Comparison of ENCODE assay signal across 8 cellular contexts in the genomic region with DNA sequence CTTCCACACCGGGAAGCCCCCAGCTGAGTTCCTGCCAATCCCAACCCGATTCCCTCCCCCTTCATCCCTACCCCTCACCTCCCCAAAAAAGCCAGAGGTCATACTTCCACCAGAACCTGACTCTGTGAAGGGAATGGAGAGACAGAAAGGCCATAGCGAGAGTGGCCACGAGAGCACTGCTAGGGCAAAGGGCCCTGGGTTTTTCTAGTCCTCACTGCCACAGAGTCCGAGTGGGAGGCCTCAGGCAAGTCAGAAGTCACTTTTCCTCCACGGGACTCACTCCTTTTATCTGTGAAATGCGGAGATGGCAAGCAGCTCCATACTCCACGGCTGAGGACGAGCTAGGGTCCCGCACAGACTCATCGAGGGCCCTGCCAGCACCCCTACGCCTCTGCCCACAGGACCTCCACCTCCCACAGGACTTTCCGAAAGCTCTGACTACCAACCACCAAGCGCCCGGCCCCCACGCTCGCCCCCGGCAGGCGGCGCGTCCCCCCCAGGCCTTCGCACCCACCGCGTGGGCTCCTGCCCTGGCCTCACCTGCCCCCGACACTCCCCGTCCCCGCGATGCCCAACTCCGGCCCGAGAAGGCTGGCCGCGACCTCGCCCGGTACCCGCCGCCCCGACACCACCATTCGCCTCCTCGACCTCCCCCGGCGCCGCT. TPM values are rescaled to one million over a fixed set of nuclear protein-coding genes. Genes with fewer than 3 reads are reported as not detected.
DNase-seq lines count a peak whose midpoint lies in the region; ATAC-seq and TF ChIP-seq lines count a peak whose summit lies in the region.

No MANE protein-coding gene starts in this region.

- peak overlapping the region; percentile 61 for H3K4me3 ChIP-seq in BJ (ENCODE audit: low read depth, low read length)
- H3K4me3 ChIP-seq in effector memory CD4-positive, alpha-beta T cell (ENCODE audit: insufficient read depth, low read depth, low read length, poor library complexity, severe bottlenecking) = peak overlapping the region; percentile 63

- peaks cover 4% of the 10 kb centered on the region for H3K4me1 ChIP-seq in effector memory CD4-positive, alpha-beta T cell (ENCODE audit: control insufficient read depth, insufficient read depth, low read length, poor library complexity, severe bottlenecking)

- ATAC-seq in activated CD8-positive, alpha-beta T cell treated with anti-CD3 and anti-CD28 coated beads, Interleukin-2, amount 10 ng/mL, durations not matched to agents 7 days and 5 days = peak; percentile 35

- no peaks in the 10 kb centered on the region for H3K27me3 ChIP-seq in BJ (ENCODE audit: control insufficient read depth, insufficient read depth, low read length)
- H3K27me3 ChIP-seq in effector memory CD4-positive, alpha-beta T cell (replicated peaks; ENCODE audit: control insufficient read depth, insufficient read depth, low read length, poor library complexity, severe bottlenecking) = no peaks in the 10 kb centered on the region

- H3K27ac ChIP-seq in effector memory CD4-positive, alpha-beta T cell (ENCODE audit: insufficient read depth, low read length, poor library complexity, severe bottlenecking) = peak overlapping the region; percentile 66

- no peaks in the 10 kb centered on the region for H3K36me3 ChIP-seq in BJ (ENCODE audit: control insufficient read depth, insufficient read depth, low read length)
- no peaks in the 10 kb centered on the region for H3K36me3 ChIP-seq in effector memory CD4-positive, alpha-beta T cell (ENCODE audit: control insufficient read depth, insufficient read depth, low read length)

- H3K27ac Mint-ChIP-seq in activated CD8-positive, alpha-beta T cell treated with anti-CD3 and anti-CD28 coated beads, Interleukin-2, amount 10 ng/mL, durations not matched to agents 7 days and 5 days = peak overlapping the region; percentile 93
- H3K27ac Mint-ChIP-seq in mesothelial cell of epicardium = peak overlapping the region; percentile 94

- in situ Hi-C loops in KBM-7 (cut with MboI; ENCODE audit: low pct_unique_long_range_greater_than_20kb, low sequenced_read_pairs) = no loop called here

- CTCF ChIA-PET in BJ (lab: Yijun Ruan, JAX) = interaction anchor here (0.9 to 1.4 kb wide), 6 partner anchors 10 to 109 kb away, joined by 3 to 6 read pairs (median 3); no protein-coding TSS in a partner anchor
- CTCF ChIA-PET in activated CD8-positive, alpha-beta T cell treated with anti-CD3 and anti-CD28 coated beads, Interleukin-2, amount 10 ng/mL, durations not matched to agents 7 days and 5 days (lab: Charles Lee) = interaction anchor here (0.9 to 3.7 kb wide), 10 partner anchors 10 to 197 kb away, joined by 3 to 39 read pairs (median 5); no protein-coding TSS in a partner anchor

- H3K9me3 Mint-ChIP-seq in activated CD8-positive, alpha-beta T cell treated with anti-CD3 and anti-CD28 coated beads, Interleukin-2, amount 10 ng/mL, durations not matched to agents 7 days and 5 days (ENCODE audit: insufficient read depth) = no peaks in the 10 kb centered on the region
- H3K9me3 Mint-ChIP-seq in mesothelial cell of epicardium = peaks cover 6% of the 10 kb centered on the region

- TF ChIP-seq CTCF in BJ (IDR thresholded peaks at IDR 0.05; ENCODE audit: insufficient read depth, low read depth, low read length) = peak; percentile 36
- no peak for TF ChIP-seq CTCF in GM20000 (IDR thresholded peaks at IDR 0.05; ENCODE audit: extremely low read depth, missing control alignments)
- TF ChIP-seq CTCF in mesothelial cell of epicardium (IDR thresholded peaks at IDR 0.05; ENCODE audit: unreplicated experiment) = no peak

- H3K4me1 Mint-ChIP-seq in activated CD8-positive, alpha-beta T cell treated with anti-CD3 and anti-CD28 coated beads, Interleukin-2, amount 10 ng/mL, durations not matched to agents 7 days and 5 days (ENCODE audit: low read depth) = peaks cover 46% of the 10 kb centered on the region
- peaks cover 12% of the 10 kb centered on the region for H3K4me1 Mint-ChIP-seq in mesothelial cell of epicardium

- H3K27me3 Mint-ChIP-seq in activated CD8-positive, alpha-beta T cell treated with anti-CD3 and anti-CD28 coated beads, Interleukin-2, amount 10 ng/mL, durations not matched to agents 7 days and 5 days (ENCODE audit: low read depth) = no peaks in the 10 kb centered on the region
- no peaks in the 10 kb centered on the region for H3K27me3 Mint-ChIP-seq in mesothelial cell of epicardium (ENCODE audit: low read depth)

- DNase-seq in BJ (ENCODE audit: low read depth) (no peak), GM20000 (ENCODE audit: low spot score) (peak; percentile 66), KBM-7 (peak; percentile 39), mesothelial cell of epicardium (ENCODE audit: low spot score in 2 of 2, unreplicated experiment in 2 of 2) (peak; percentile 31 to 51), amniotic stem cell (lab: John Stamatoyannopoulos, UW) (no peak)
- DNase-seq in activated CD8-positive, alpha-beta T cell treated with anti-CD3 and anti-CD28 coated beads, Interleukin-2, amount 10 ng/mL, durations not matched to agents 7 days and 5 days = peak; percentile 58
- DNase-seq in effector memory CD4-positive, alpha-beta T cell = peak; percentile 32 to 43 (median 38)
- peak; percentile 44 to 54 for DNase-seq in stimulated activated CD8-positive, alpha-beta memory T cell treated with anti-CD3 and anti-CD28 coated beads, Interleukin-4, amount 100 ng/mL, for 4 hours (ENCODE audit: low read depth in 2 of 2, low spot score in 1 of 2)

- POLR2A ChIA-PET in BJ (lab: Charles Lee) = no interaction called here
- POLR2A ChIA-PET in activated CD8-positive, alpha-beta T cell treated with anti-CD3 and anti-CD28 coated beads, Interleukin-2, amount 10 ng/mL, durations not matched to agents 7 days and 5 days (lab: Charles Lee) = interaction anchor here (0.7 to 1.4 kb wide), 5 partner anchors 9 to 98 kb away, joined by 3 to 4 read pairs (median 4); no protein-coding TSS in a partner anchor

- H3K36me3 Mint-ChIP-seq in activated CD8-positive, alpha-beta T cell treated with anti-CD3 and anti-CD28 coated beads, Interleukin-2, amount 10 ng/mL, durations not matched to agents 7 days and 5 days (ENCODE audit: low read depth) = peaks cover 29% of the 10 kb centered on the region
- peaks cover 5% of the 10 kb centered on the region for H3K36me3 Mint-ChIP-seq in mesothelial cell of epicardium

- H3K9me3 ChIP-seq in effector memory CD4-positive, alpha-beta T cell (ENCODE audit: control insufficient read depth, low read length) = no peaks in the 10 kb centered on the region

- peak overlapping the region; percentile 89 for H3K4me3 Mint-ChIP-seq in activated CD8-positive, alpha-beta T cell treated with anti-CD3 and anti-CD28 coated beads, Interleukin-2, amount 10 ng/mL, durations not matched to agents 7 days and 5 days
- H3K4me3 Mint-ChIP-seq in mesothelial cell of epicardium = peak overlapping the region; percentile 86

RNA-seq across cellular contexts. Expression of a gene that starts 0.8 kb away (rescaled TPM):
- polyA plus RNA-seq in BJ (2011; rRNA removed) = 47.1 and 96.3 TPM in 2 replicates
- 68.2 and 83.7 TPM in 2 replicates for polyA minus RNA-seq in BJ (2011; rRNA and poly(A)+ RNA removed)
- total RNA-seq in activated CD8-positive, alpha-beta T cell treated with anti-CD3 and anti-CD28 coated beads, Interleukin-2, amount 10 ng/mL, durations not matched to agents 7 days and 5 days = 10 to 100 TPM; 63.9 to 66.8 TPM
- 60.2 to 74.1 TPM (median 62.3 TPM) in 3 replicates for total RNA-seq in mesothelial cell of epicardium

Comparison
In these comparisons a context has a peak if more than half of its experiments do, and no peak if none do; other contexts are left out.
1. DNase-seq: peak in GM20000 (single experiment), KBM-7 (single experiment), activated CD8-positive, alpha-beta T cell treated with anti-CD3 and anti-CD28 coated beads, Interleukin-2, amount 10 ng/mL, durations not matched to agents 7 days and 5 days (single experiment), effector memory CD4-positive, alpha-beta T cell (3 of 3), mesothelial cell of epicardium (2 of 2) and stimulated activated CD8-positive, alpha-beta memory T cell treated with anti-CD3 and anti-CD28 coated beads, Interleukin-4, amount 100 ng/mL, for 4 hours (2 of 2); none in BJ (single experiment) and amniotic stem cell (single experiment).